17 cellular contexts compared by ENCODE assay signal in genomic region chr3:122665226-122665786, GRCh38.
"Had no signal": no experiment of that assay in that cellular context is flagged by ENCODE, and none has a peak within 500 bp of the region (broad histone marks: within the 10 kb centered on the region; RNA-seq: fewer than 3 reads in every experiment).

No MANE protein-coding gene starts in this region.

- H3K4me3 Mint-ChIP-seq: activated naive CD4-positive, alpha-beta T cell treated with anti-CD3 and anti-CD28 coated beads for 36 hours; activated T-cell treated with anti-CD3 and anti-CD28 coated beads, Interleukin-2, amount 50 U/mL, for 4 hours; nephron progenitor cell had no signal

- H3K27ac Mint-ChIP-seq: activated naive CD4-positive, alpha-beta T cell treated with anti-CD3 and anti-CD28 coated beads for 36 hours had no signal

- ATAC-seq: activated T-cell treated with anti-CD3 and anti-CD28 coated beads, Interleukin-2, amount 50 U/mL, for 4 hours; left lobe of liver had no signal

- DNase-seq: activated CD4-positive, alpha-beta T cell treated with anti-CD3 and anti-CD28 coated beads, Interleukin-2, amount 50 U/mL, for 1 hour; activated CD8-positive, alpha-beta memory T cell treated with anti-CD3 and anti-CD28 coated beads, Interleukin-2, amount 50 U/mL, for 4 hours; activated naive CD4-positive, alpha-beta T cell treated with anti-CD3 and anti-CD28 coated beads for 36 hours; activated T-cell treated with anti-CD3 and anti-CD28 coated beads, Interleukin-2, amount 50 U/mL, for 4 hours; anterior cingulate cortex; brain microvascular endothelial cell; central memory CD4-positive, alpha-beta T cell; erythroblast; foreskin melanocyte; hypothalamus; nephron progenitor cell; nucleus accumbens; spleen; stimulated activated naive CD4-positive, alpha-beta T cell treated with Interleukin-2 at 50 U/mL for 16 hours; substantia nigra; T1000 had no signal

- H3K9me3 Mint-ChIP-seq: activated T-cell treated with anti-CD3 and anti-CD28 coated beads, Interleukin-2, amount 50 U/mL, for 4 hours had no signal
